In genomic region chr1:165612062-165612461, GRCh38 we compare ENCODE assay signal across 21 cellular contexts.
"Had no signal": no experiment of that assay in that cellular context is flagged by ENCODE, and none has a peak within 500 bp of the region (broad histone marks: within the 10 kb centered on the region; RNA-seq: fewer than 3 reads in every experiment).

No MANE protein-coding gene starts in this region.

- H3K27ac ChIP-seq: epithelial cell of prostate, left ventricle myocardium inferior, spleen, uterus had no signal

- FAIRE-seq: frontal cortex, kidney had no signal

- H3K9me3 ChIP-seq: left ventricle myocardium inferior, uterus had no signal

- DNase-seq: activated CD4-positive, alpha-beta memory T cell treated with anti-CD3 and anti-CD28 coated beads, Interleukin-2, amount 10 ng/mL, durations not matched to agents 7 days and 5 days; activated CD4-positive, alpha-beta T cell treated with anti-CD3 and anti-CD28 coated beads for 48 hours; activated CD8-positive, alpha-beta memory T cell treated with anti-CD3 and anti-CD28 coated beads, Interleukin-2, amount 10 ng/mL, durations not matched to agents 7 days and 5 days; activated naive CD4-positive, alpha-beta T cell treated with Interleukin-2 at 50 U/mL for 16 hours; activated naive CD8-positive, alpha-beta T cell treated with anti-CD3 and anti-CD28 coated beads, Interleukin-2, amount 10 ng/mL, durations not matched to agents 7 days and 5 days; amygdala; head of caudate nucleus; kidney; left ventricle myocardium inferior; mammary epithelial cell; nephron progenitor cell; nucleus accumbens; posterior cingulate gyrus; retina; spleen; stimulated activated CD8-positive, alpha-beta memory T cell treated with anti-CD3 and anti-CD28 coated beads, Interleukin-4, amount 100 ng/mL, for 48 hours; stimulated activated naive CD4-positive, alpha-beta T cell; uterus had no signal

- H3K4me1 ChIP-seq: left ventricle myocardium inferior, spleen, uterus had no signal

- ATAC-seq: activated CD8-positive, alpha-beta memory T cell treated with anti-CD3 and anti-CD28 coated beads, Interleukin-2, amount 10 ng/mL, durations not matched to agents 7 days and 5 days; WTC11 had no signal

- H3K4me3 ChIP-seq: left ventricle myocardium inferior, spleen, uterus had no signal

- H3K27me3 ChIP-seq: uterus had no signal

- H3K36me3 ChIP-seq: left ventricle myocardium inferior, spleen, uterus had no signal
